In genomic region chr1:6602669-6603423, GRCh38 we compare ENCODE assay signal across 1 cellular context.
A peak's percentile ranks its signal among the peaks of the same experiment; 100 is the strongest.
TF ChIP-seq lines count a peak whose summit lies in the region.

TSS of gene KLHL21 (minus strand) at chr1:6602869. CDS start at chr1:6602817, 52 bp downstream.

TF ChIP-seq in HEK293, 187 proteins besides CTCF, POLR2A, EP300 and RAD21 (continued from another document and continues in another):
- TF ChIP-seq ZNF202 (tag by site-specific recombination; IDR thresholded peaks at IDR 0.05; ENCODE audit: borderline replicate concordance) (no peak), SP3 (tag by site-specific recombination; IDR thresholded peaks at IDR 0.05) (peak; percentile 54; the same call in 1 of the 2 replicates), ZBTB49 (tag by site-specific recombination; IDR thresholded peaks at IDR 0.05; ENCODE audit: low read depth) (no peak), ZFP41 (tag by site-specific recombination; IDR thresholded peaks at IDR 0.05; ENCODE audit: borderline replicate concordance) (no peak), BCL11A (tag by site-specific recombination; IDR thresholded peaks at IDR 0.05; ENCODE audit: low read depth) (no peak; the same call in 1 of the 2 replicates), ZNF394 (tag by site-specific recombination; IDR thresholded peaks at IDR 0.05; ENCODE audit: borderline replicate concordance) (no peak), SP2 (tag by site-specific recombination; IDR thresholded peaks at IDR 0.05) (peak; percentile 60), ZNF214 (tag by site-specific recombination; IDR thresholded peaks at IDR 0.05; ENCODE audit: borderline replicate concordance) (no peak), ZBTB48 (tag by site-specific recombination; IDR thresholded peaks at IDR 0.05) (no peak), ZXDB (tag by site-specific recombination; IDR thresholded peaks at IDR 0.05) (no peak), ZNF571 (tag by site-specific recombination; IDR thresholded peaks at IDR 0.05) (no peak), ZNF777 (tag by site-specific recombination; IDR thresholded peaks at IDR 0.05; ENCODE audit: borderline replicate concordance) (no peak), ZNF121 (tag by site-specific recombination; IDR thresholded peaks at IDR 0.05) (no peak), ZNF280C (tag by site-specific recombination; IDR thresholded peaks at IDR 0.05) (no peak), ZSCAN30 (tag by site-specific recombination; IDR thresholded peaks at IDR 0.05) (peak; percentile 63), KLF17 (tag by site-specific recombination; IDR thresholded peaks at IDR 0.05) (peak; percentile 60; the same call in 1 of the 2 replicates), ZNF830 (tag by site-specific recombination; IDR thresholded peaks at IDR 0.05; ENCODE audit: low read depth) (no peak), ZNF776 (tag by site-specific recombination; IDR thresholded peaks at IDR 0.05; ENCODE audit: borderline replicate concordance) (no peak), ZNF169 (tag by site-specific recombination; IDR thresholded peaks at IDR 0.05) (peak; percentile 4; the same call in 1 of the 2 replicates), ZNF792 (tag by site-specific recombination; IDR thresholded peaks at IDR 0.05) (no peak), SP7 (tag by site-specific recombination; IDR thresholded peaks at IDR 0.05) (0 out of 2 replicates have a peak, but pooled peaks have one; percentile 4), BCL11B (tag by site-specific recombination; IDR thresholded peaks at IDR 0.05; ENCODE audit: low read depth) (0 out of 2 replicates have a peak, but pooled peaks have one; percentile 17), YY1 (tag by site-specific recombination; IDR thresholded peaks at IDR 0.05) (peak; percentile 77; the same call in 1 of the 2 replicates), GLI2 (tag by site-specific recombination; IDR thresholded peaks at IDR 0.05; ENCODE audit: borderline replicate concordance, low read depth) (no peak), HIC1 (tag by site-specific recombination; IDR thresholded peaks at IDR 0.05) (peak; percentile 64), ZBTB8A (tag by site-specific recombination; IDR thresholded peaks at IDR 0.05) (peak; percentile 89), HOXD13 (CRISPR knock-in tag; IDR thresholded peaks at IDR 0.05; ENCODE audit: borderline replicate concordance) (no peak), ZNF48 (tag by site-specific recombination; IDR thresholded peaks at IDR 0.05) (no peak), ZNF324 (tag by site-specific recombination; IDR thresholded peaks at IDR 0.05) (no peak), ZNF223 (tag by site-specific recombination; IDR thresholded peaks at IDR 0.05) (no peak), ZNF610 (tag by site-specific recombination; IDR thresholded peaks at IDR 0.05; ENCODE audit: borderline replicate concordance) (no peak), SETDB1 (IDR thresholded peaks at IDR 0.05; ENCODE audit: insufficient read length, low read length) (no peak), TCF7L2 (IDR thresholded peaks at IDR 0.05; ENCODE audit: borderline replicate concordance, low read depth, low read length) (no peak), ZNF658 (tag by site-specific recombination; IDR thresholded peaks at IDR 0.05) (no peak), ZNF629 (tag by site-specific recombination; IDR thresholded peaks at IDR 0.05) (no peak), ZFHX2 (tag by site-specific recombination; conservative IDR thresholded peaks at IDR 0.05) (no peak; the same call in 1 of the 2 replicates), SALL2 (tag by site-specific recombination; IDR thresholded peaks at IDR 0.05; ENCODE audit: borderline replicate concordance) (no peak), ZNF488 (tag by site-specific recombination; IDR thresholded peaks at IDR 0.05) (no peak), YY2 (tag by site-specific recombination; IDR thresholded peaks at IDR 0.05) (no peak), ZNF221 (tag by site-specific recombination; IDR thresholded peaks at IDR 0.05; ENCODE audit: borderline replicate concordance) (no peak), HOXA7 (CRISPR knock-in tag; IDR thresholded peaks at IDR 0.05; ENCODE audit: borderline replicate concordance) (no peak), ZSCAN18 (tag by site-specific recombination; IDR thresholded peaks at IDR 0.05) (no peak), ZNF645 (tag by site-specific recombination; IDR thresholded peaks at IDR 0.05) (no peak), ZNF148 (tag by site-specific recombination; IDR thresholded peaks at IDR 0.05; ENCODE audit: borderline replicate concordance) (no peak), ZFP37 (tag by site-specific recombination; IDR thresholded peaks at IDR 0.05) (peak; percentile 69; the same call in 1 of the 2 replicates), WT1 (tag by site-specific recombination; IDR thresholded peaks at IDR 0.05) (no peak), KLF7 (tag by site-specific recombination; IDR thresholded peaks at IDR 0.05; ENCODE audit: borderline replicate concordance) (no peak), KLF16 (tag by site-specific recombination; IDR thresholded peaks at IDR 0.05) (0 out of 2 replicates have a peak, but pooled peaks have one; percentile 4), ZNF404 (tag by site-specific recombination; IDR thresholded peaks at IDR 0.05) (no peak), ZNF473 (tag by site-specific recombination; IDR thresholded peaks at IDR 0.05) (no peak), ZBTB10 (tag by site-specific recombination; IDR thresholded peaks at IDR 0.05) (0 out of 2 replicates have a peak, but pooled peaks have one; percentile 6), ZNF174 (tag by site-specific recombination; IDR thresholded peaks at IDR 0.05) (no peak), ZNF341 (tag by site-specific recombination; IDR thresholded peaks at IDR 0.05; ENCODE audit: low read depth) (peak; percentile 81)
